ENCODE assay signal across 10 cellular contexts in the genomic region with DNA sequence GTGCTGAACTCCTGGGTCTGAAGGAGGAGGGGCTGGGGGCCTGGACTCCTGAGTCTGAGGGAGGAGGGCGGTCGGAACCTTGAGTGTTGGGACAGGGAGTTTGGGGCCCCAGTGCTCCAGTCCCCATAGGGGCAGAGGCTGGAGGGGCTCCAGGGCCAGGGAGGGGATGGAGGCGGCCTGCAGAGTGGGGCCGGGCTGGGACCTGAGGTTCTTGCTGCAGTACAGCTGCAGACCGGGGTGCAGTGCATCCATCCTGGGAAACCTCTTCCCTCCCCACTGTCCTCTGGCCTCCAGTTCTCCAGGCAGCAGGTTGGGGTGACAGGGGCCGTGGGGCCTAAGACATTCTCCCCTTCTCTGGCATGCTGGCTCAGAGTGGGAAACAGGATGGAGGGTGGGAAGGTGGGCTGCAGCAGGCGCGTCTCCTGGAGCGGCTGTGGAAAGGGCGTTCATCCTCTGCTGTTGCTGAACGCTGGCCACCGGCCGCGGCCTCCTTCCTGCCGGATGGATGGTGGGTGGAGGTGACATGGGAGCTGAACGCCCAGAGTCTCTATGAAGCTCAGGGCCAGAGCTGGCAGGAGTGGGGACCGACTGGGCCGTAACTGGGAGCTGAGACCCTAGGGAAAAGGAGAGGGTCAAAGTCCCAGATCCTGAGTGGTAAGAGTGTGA. TPM values are rescaled to one million over a fixed set of nuclear protein-coding genes. Genes with fewer than 3 reads are reported as not detected.
A peak's percentile ranks its signal among the peaks of the same experiment; 100 is the strongest.
DNase-seq lines count a peak whose midpoint lies in the region; ATAC-seq and TF ChIP-seq lines count a peak whose summit lies in the region.
"Had no signal": no experiment of that assay in that cellular context is flagged by ENCODE, and none has a peak within 500 bp of the region (broad histone marks: within the 10 kb centered on the region; RNA-seq: fewer than 3 reads in every experiment).

No MANE protein-coding gene starts in this region.

- CTCF ChIA-PET in CD4-positive, alpha-beta memory T cell (lab: Charles Lee; ENCODE audit: partially characterized antibody), result no interaction called here

- H3K79me2 ChIP-seq in OCI-LY3 (ENCODE audit: low read length), result no peaks in the 10 kb centered on the region

- H3K27ac ChIP-seq in CD4-positive, alpha-beta memory T cell (ENCODE audit: low read depth, low read length), result no peak overlapping the region
- H3K27ac ChIP-seq in OCI-LY3 (ENCODE audit: low read length), result no peak overlapping the region
- H3K27ac ChIP-seq in effector memory CD4-positive, alpha-beta T cell (ENCODE audit: insufficient read depth, low read length, poor library complexity, severe bottlenecking), result no peak overlapping the region
- H3K27ac ChIP-seq: suprapubic skin had no signal

- TF ChIP-seq CTCF in OCI-LY3 (IDR thresholded peaks at IDR 0.05; ENCODE audit: low read depth, low read length) (no peak), endothelial cell (IDR thresholded peaks at IDR 0.05; ENCODE audit: unreplicated experiment) (no peak)

- H3K4me2 ChIP-seq in OCI-LY3 (ENCODE audit: low read length), result peak overlapping the region; percentile 44; the same call in 1 of the 2 replicates

- H3K9me3 Mint-ChIP-seq in CD4-positive, alpha-beta memory T cell, result no peaks in the 10 kb centered on the region
- no peaks in the 10 kb centered on the region for H3K9me3 Mint-ChIP-seq in endothelial cell (ENCODE audit: unreplicated experiment)

- no peaks in the 10 kb centered on the region for H3K36me3 ChIP-seq in CD4-positive, alpha-beta memory T cell (ENCODE audit: insufficient read depth, low read length)
- H3K36me3 ChIP-seq in OCI-LY3 (replicated peaks; ENCODE audit: low read depth, low read length), result no peaks in the 10 kb centered on the region
- H3K36me3 ChIP-seq in effector memory CD4-positive, alpha-beta T cell (ENCODE audit: control insufficient read depth, insufficient read depth, low read length), result no peaks in the 10 kb centered on the region
- H3K36me3 ChIP-seq: suprapubic skin had no signal

- peak overlapping the region in 3 of 7 donors; percentile 47 to 84 (median 60) for H3K27ac Mint-ChIP-seq in CD4-positive, alpha-beta memory T cell
- H3K27ac Mint-ChIP-seq in endothelial cell (ENCODE audit: unreplicated experiment), result no peak overlapping the region

- ATAC-seq in HG02610 (IDR thresholded peaks at IDR 0.05; ENCODE audit: unreplicated experiment), result no peak
- ATAC-seq in GM18867 (IDR thresholded peaks at IDR 0.05; ENCODE audit: unreplicated experiment), result no peak

- POLR2A ChIA-PET in CD4-positive, alpha-beta memory T cell (lab: Charles Lee; ENCODE audit: partially characterized antibody), result no interaction called here

- intact Hi-C loops in CD4-positive, alpha-beta memory T cell (cut with micrococcal nuclease), result no loop called here

- no peaks in the 10 kb centered on the region for H3K27me3 Mint-ChIP-seq in CD4-positive, alpha-beta memory T cell
- H3K27me3 Mint-ChIP-seq in endothelial cell (ENCODE audit: unreplicated experiment), result peaks cover 13% of the 10 kb centered on the region

- peak overlapping the region in 5 of 8 donors; percentile 4 to 38 (median 15) for H3K4me3 Mint-ChIP-seq in CD4-positive, alpha-beta memory T cell
- H3K4me3 Mint-ChIP-seq in endothelial cell (ENCODE audit: unreplicated experiment), result peak overlapping the region; percentile 56

- no peaks in the 10 kb centered on the region for H4K20me1 ChIP-seq in OCI-LY3 (ENCODE audit: insufficient read depth, low read length)

- peaks cover 12 to 32% (median 19%) of the 10 kb centered on the region in 4 donors for H3K4me1 Mint-ChIP-seq in CD4-positive, alpha-beta memory T cell
- H3K4me1 Mint-ChIP-seq in endothelial cell (ENCODE audit: unreplicated experiment), result peaks cover 2% of the 10 kb centered on the region

- no peaks in the 10 kb centered on the region for H3K36me3 Mint-ChIP-seq in CD4-positive, alpha-beta memory T cell
- no peaks in the 10 kb centered on the region for H3K36me3 Mint-ChIP-seq in endothelial cell (ENCODE audit: low read depth, unreplicated experiment)

- no peak for DNase-seq in CD4-positive, alpha-beta memory T cell
- no peak for DNase-seq in endothelial cell (ENCODE audit: low spot score)
- peak; percentile 23 for DNase-seq in occipital lobe (lab: John Stamatoyannopoulos, UW)
- DNase-seq in effector memory CD4-positive, alpha-beta T cell, result no peak
- DNase-seq in NOMO-1 (lab: John Stamatoyannopoulos, UW; ENCODE audit: unreplicated experiment in 2 of 2), result no peak
- DNase-seq: NCI-H187 treated with DMSO at 0.1 percent for 48 hours had no signal

- H3K9me3 ChIP-seq in CD4-positive, alpha-beta memory T cell (ENCODE audit: control insufficient read depth in 1 of 2, low read length in 2 of 2), result no peaks in the 10 kb centered on the region
- no peaks in the 10 kb centered on the region for H3K9me3 ChIP-seq in OCI-LY3 (ENCODE audit: insufficient read depth, low read length)
- H3K9me3 ChIP-seq in effector memory CD4-positive, alpha-beta T cell (ENCODE audit: control insufficient read depth, low read length), result no peaks in the 10 kb centered on the region
- H3K9me3 ChIP-seq: suprapubic skin had no signal

- no peak overlapping the region for H2AFZ ChIP-seq in OCI-LY3 (ENCODE audit: low read depth, low read length)

- no peaks in the 10 kb centered on the region for H3K27me3 ChIP-seq in CD4-positive, alpha-beta memory T cell (ENCODE audit: insufficient read depth, low read length)
- H3K27me3 ChIP-seq in OCI-LY3 (ENCODE audit: low read depth, low read length), result no peaks in the 10 kb centered on the region
- H3K27me3 ChIP-seq in effector memory CD4-positive, alpha-beta T cell (replicated peaks; ENCODE audit: control insufficient read depth, insufficient read depth, low read length, poor library complexity, severe bottlenecking), result no peaks in the 10 kb centered on the region

- H3K9ac ChIP-seq in OCI-LY3 (ENCODE audit: low read length), result no peak overlapping the region

- H3K4me3 ChIP-seq in CD4-positive, alpha-beta memory T cell (ENCODE audit: low read length in 2 of 2), result no peak overlapping the region
- 0 out of 2 replicates have a peak overlapping the region, but pooled peaks have one; percentile 75 for H3K4me3 ChIP-seq in OCI-LY3 (ENCODE audit: low read length)
- H3K4me3 ChIP-seq in effector memory CD4-positive, alpha-beta T cell (ENCODE audit: insufficient read depth, low read depth, low read length, poor library complexity, severe bottlenecking), result no peak overlapping the region

- peaks cover 13% of the 10 kb centered on the region for H3K4me1 ChIP-seq in CD4-positive, alpha-beta memory T cell (ENCODE audit: insufficient read depth, low read length)
- peaks cover 17% of the 10 kb centered on the region for H3K4me1 ChIP-seq in OCI-LY3 (ENCODE audit: low read length)
- H3K4me1 ChIP-seq in effector memory CD4-positive, alpha-beta T cell (ENCODE audit: control insufficient read depth, insufficient read depth, low read length, poor library complexity, severe bottlenecking), result peaks cover 6% of the 10 kb centered on the region

RNA-seq across cellular contexts. Expression of gene BRSK1, which starts 1.6 kb away (rescaled TPM):
- total RNA-seq in CD4-positive, alpha-beta memory T cell, result 1 to 10 TPM; 1.4 to 1.7 TPM
- not detected for polyA plus RNA-seq in CD4-positive, alpha-beta memory T cell
- total RNA-seq in endothelial cell (ENCODE audit: unreplicated experiment) (14.1 TPM), occipital lobe (67.1 TPM)

RNA-seq across cellular contexts. Expression of gene HSPBP1, which starts 5.4 kb away (rescaled TPM):
- total RNA-seq in CD4-positive, alpha-beta memory T cell, result 10 to 100 TPM; 17.9 to 18.5 TPM
- polyA plus RNA-seq in CD4-positive, alpha-beta memory T cell, result 10 to 100 TPM; 35.7 to 38.7 TPM
- 24.6 TPM for total RNA-seq in endothelial cell (ENCODE audit: unreplicated experiment)
- total RNA-seq in occipital lobe, result 23.4 TPM

RNA-seq across cellular contexts. Expression of gene PPP6R1, which starts 26.5 kb away (rescaled TPM):
- total RNA-seq in CD4-positive, alpha-beta memory T cell, result 100 to 1,000 TPM; 161 to 162 TPM
- 100 to 1,000 TPM in 1 of 2 donors, 10 to 100 TPM in 1; 22.9 to 107 TPM for polyA plus RNA-seq in CD4-positive, alpha-beta memory T cell
- total RNA-seq in endothelial cell (ENCODE audit: unreplicated experiment) (65.6 TPM), occipital lobe (11.4 TPM)

RNA-seq across cellular contexts. Expression of gene TMEM150B, which starts 39.8 kb away (rescaled TPM):
- 1 to 10 TPM in 1 of 2 experiments, under 1 TPM in 1; 0.87 to 1.3 TPM for total RNA-seq in CD4-positive, alpha-beta memory T cell
- not detected for polyA plus RNA-seq in CD4-positive, alpha-beta memory T cell
- total RNA-seq in endothelial cell (ENCODE audit: unreplicated experiment) (not detected), occipital lobe (0.47 TPM)
- total RNA-seq: suprapubic skin had no signal

RNA-seq across cellular contexts. Expression of gene KMT5C, which starts 54.3 kb away (rescaled TPM):
- total RNA-seq in CD4-positive, alpha-beta memory T cell, result 10 to 100 TPM; 23.1 to 23.5 TPM
- polyA plus RNA-seq in CD4-positive, alpha-beta memory T cell, result 1 to 10 TPM in 1 of 2 donors, under 1 TPM in 1; 0.60 to 1.5 TPM
- 18.4 TPM for total RNA-seq in endothelial cell (ENCODE audit: unreplicated experiment)
- 6.9 TPM for total RNA-seq in occipital lobe
